1 cellular context compared by ENCODE assay signal in genomic region chr16:2519711-2520080, GRCh38.
TF ChIP-seq lines count a peak whose summit lies in the region.

No MANE protein-coding gene starts in this region.

TF ChIP-seq in HCT116, 20 proteins besides CTCF, POLR2A, EP300 and RAD21:
- TF ChIP-seq, protein P1, sequence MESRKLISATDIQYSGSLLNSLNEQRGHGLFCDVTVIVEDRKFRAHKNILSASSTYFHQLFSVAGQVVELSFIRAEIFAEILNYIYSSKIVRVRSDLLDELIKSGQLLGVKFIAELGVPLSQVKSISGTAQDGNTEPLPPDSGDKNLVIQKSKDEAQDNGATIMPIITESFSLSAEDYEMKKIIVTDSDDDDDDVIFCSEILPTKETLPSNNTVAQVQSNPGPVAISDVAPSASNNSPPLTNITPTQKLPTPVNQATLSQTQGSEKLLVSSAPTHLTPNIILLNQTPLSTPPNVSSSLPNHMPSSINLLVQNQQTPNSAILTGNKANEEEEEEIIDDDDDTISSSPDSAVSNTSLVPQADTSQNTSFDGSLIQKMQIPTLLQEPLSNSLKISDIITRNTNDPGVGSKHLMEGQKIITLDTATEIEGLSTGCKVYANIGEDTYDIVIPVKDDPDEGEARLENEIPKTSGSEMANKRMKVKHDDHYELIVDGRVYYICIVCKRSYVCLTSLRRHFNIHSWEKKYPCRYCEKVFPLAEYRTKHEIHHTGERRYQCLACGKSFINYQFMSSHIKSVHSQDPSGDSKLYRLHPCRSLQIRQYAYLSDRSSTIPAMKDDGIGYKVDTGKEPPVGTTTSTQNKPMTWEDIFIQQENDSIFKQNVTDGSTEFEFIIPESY (IDR thresholded peaks at IDR 0.05; ENCODE audit: extremely low read depth, insufficient replicate concordance, low read length), result no peak
- TF ChIP-seq, protein P2, sequence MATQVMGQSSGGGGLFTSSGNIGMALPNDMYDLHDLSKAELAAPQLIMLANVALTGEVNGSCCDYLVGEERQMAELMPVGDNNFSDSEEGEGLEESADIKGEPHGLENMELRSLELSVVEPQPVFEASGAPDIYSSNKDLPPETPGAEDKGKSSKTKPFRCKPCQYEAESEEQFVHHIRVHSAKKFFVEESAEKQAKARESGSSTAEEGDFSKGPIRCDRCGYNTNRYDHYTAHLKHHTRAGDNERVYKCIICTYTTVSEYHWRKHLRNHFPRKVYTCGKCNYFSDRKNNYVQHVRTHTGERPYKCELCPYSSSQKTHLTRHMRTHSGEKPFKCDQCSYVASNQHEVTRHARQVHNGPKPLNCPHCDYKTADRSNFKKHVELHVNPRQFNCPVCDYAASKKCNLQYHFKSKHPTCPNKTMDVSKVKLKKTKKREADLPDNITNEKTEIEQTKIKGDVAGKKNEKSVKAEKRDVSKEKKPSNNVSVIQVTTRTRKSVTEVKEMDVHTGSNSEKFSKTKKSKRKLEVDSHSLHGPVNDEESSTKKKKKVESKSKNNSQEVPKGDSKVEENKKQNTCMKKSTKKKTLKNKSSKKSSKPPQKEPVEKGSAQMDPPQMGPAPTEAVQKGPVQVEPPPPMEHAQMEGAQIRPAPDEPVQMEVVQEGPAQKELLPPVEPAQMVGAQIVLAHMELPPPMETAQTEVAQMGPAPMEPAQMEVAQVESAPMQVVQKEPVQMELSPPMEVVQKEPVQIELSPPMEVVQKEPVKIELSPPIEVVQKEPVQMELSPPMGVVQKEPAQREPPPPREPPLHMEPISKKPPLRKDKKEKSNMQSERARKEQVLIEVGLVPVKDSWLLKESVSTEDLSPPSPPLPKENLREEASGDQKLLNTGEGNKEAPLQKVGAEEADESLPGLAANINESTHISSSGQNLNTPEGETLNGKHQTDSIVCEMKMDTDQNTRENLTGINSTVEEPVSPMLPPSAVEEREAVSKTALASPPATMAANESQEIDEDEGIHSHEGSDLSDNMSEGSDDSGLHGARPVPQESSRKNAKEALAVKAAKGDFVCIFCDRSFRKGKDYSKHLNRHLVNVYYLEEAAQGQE (IDR thresholded peaks at IDR 0.05; ENCODE audit: low read depth), result no peak
- no peak for TF ChIP-seq ELF1 (IDR thresholded peaks at IDR 0.05; ENCODE audit: borderline replicate concordance, low read depth)
- TF ChIP-seq CBX3 (IDR thresholded peaks at IDR 0.05; ENCODE audit: low read depth), result no peak
TF ChIP-seq in HCT116: peak in this region for 0.
